1 cellular context compared by ENCODE assay signal in the genomic region with DNA sequence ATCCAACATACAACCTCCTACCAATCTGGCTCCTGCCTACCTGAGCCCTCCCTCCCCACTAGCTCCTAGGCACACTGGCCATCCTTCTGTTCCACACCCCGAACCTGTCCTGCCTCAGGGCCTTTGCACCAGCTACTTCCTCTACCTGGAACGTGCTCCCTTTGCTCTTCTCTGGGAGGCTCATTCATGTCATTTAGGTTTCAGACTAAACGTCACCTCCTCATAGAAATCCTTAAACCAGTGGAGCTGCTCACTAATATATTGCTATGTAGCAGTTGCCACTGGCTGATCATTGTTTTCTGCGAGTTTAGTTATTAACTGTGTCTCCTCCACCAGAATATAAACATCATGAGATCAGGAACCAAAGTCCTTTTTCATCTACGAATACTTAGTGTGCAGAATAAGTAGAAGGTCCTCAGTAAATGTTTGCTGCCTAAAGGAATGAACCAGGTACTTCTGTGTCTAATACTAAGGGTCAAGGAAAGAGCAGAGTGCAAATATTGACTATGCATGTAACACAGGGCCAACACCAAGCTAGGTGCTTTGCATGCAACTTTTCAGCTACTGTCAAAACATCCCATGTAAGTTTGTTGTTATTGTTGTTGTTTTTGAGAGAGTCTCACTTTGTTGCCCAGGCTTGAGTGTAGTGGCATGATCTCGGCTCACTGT.
A peak's percentile ranks its signal among the peaks of the same experiment; 100 is the strongest.
TF ChIP-seq lines count a peak whose summit lies in the region.

No MANE protein-coding gene starts in this region.

TF ChIP-seq in HepG2, 621 proteins besides CTCF, POLR2A, EP300 and RAD21 (continued from another document and continues in another):
- TF ChIP-seq, protein P1, sequence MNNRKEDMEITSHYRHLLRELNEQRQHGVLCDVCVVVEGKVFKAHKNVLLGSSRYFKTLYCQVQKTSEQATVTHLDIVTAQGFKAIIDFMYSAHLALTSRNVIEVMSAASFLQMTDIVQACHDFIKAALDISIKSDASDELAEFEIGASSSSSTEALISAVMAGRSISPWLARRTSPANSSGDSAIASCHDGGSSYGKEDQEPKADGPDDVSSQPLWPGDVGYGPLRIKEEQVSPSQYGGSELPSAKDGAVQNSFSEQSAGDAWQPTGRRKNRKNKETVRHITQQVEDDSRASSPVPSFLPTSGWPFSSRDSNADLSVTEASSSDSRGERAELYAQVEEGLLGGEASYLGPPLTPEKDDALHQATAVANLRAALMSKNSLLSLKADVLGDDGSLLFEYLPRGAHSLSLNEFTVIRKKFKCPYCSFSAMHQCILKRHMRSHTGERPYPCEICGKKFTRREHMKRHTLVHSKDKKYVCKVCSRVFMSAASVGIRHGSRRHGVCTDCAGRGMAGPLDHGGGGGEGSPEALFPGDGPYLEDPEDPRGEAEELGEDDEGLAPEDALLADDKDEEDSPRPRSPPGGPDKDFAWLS (CRISPR knock-in tag; IDR thresholded peaks at IDR 0.05; ENCODE audit: borderline replicate concordance) = no peak
- TF ChIP-seq ZNF549 (CRISPR knock-in tag; IDR thresholded peaks at IDR 0.05) = no peak
- peak; percentile 40 for TF ChIP-seq HOXA3 (CRISPR knock-in tag; IDR thresholded peaks at IDR 0.05)
- TF ChIP-seq RBM22 (optimal IDR thresholded peaks at IDR 0.05; ENCODE audit: low read length) = no peak
- TF ChIP-seq, protein P2, sequence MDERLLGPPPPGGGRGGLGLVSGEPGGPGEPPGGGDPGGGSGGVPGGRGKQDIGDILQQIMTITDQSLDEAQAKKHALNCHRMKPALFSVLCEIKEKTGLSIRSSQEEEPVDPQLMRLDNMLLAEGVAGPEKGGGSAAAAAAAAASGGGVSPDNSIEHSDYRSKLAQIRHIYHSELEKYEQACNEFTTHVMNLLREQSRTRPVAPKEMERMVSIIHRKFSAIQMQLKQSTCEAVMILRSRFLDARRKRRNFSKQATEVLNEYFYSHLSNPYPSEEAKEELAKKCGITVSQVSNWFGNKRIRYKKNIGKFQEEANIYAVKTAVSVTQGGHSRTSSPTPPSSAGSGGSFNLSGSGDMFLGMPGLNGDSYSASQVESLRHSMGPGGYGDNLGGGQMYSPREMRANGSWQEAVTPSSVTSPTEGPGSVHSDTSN (CRISPR knock-in tag; IDR thresholded peaks at IDR 0.05) = no peak
- TF ChIP-seq, protein P3, sequence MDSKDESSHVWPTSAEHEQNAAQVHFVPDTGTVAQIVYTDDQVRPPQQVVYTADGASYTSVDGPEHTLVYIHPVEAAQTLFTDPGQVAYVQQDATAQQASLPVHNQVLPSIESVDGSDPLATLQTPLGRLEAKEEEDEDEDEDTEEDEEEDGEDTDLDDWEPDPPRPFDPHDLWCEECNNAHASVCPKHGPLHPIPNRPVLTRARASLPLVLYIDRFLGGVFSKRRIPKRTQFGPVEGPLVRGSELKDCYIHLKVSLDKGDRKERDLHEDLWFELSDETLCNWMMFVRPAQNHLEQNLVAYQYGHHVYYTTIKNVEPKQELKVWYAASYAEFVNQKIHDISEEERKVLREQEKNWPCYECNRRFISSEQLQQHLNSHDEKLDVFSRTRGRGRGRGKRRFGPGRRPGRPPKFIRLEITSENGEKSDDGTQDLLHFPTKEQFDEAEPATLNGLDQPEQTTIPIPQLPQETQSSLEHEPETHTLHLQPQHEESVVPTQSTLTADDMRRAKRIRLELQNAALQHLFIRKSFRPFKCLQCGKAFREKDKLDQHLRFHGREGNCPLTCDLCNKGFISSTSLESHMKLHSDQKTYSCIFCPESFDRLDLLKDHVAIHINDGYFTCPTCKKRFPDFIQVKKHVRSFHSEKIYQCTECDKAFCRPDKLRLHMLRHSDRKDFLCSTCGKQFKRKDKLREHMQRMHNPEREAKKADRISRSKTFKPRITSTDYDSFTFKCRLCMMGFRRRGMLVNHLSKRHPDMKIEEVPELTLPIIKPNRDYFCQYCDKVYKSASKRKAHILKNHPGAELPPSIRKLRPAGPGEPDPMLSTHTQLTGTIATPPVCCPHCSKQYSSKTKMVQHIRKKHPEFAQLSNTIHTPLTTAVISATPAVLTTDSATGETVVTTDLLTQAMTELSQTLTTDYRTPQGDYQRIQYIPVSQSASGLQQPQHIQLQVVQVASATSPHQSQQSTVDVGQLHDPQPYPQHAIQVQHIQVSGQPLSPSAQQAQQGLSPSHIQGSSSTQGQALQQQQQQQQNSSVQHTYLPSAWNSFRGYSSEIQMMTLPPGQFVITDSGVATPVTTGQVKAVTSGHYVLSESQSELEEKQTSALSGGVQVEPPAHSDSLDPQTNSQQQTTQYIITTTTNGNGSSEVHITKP (CRISPR knock-in tag; IDR thresholded peaks at IDR 0.05; ENCODE audit: low read depth) = peak; percentile 71; the same call in 1 of the 2 replicates
- TF ChIP-seq SMAD1 (CRISPR knock-in tag; IDR thresholded peaks at IDR 0.05; ENCODE audit: borderline replicate concordance, low read depth) = no peak
- TF ChIP-seq ZNF33B (CRISPR knock-in tag; IDR thresholded peaks at IDR 0.05) = 0 out of 2 replicates have a peak, but pooled peaks have one; percentile 71
- TF ChIP-seq, protein P4, sequence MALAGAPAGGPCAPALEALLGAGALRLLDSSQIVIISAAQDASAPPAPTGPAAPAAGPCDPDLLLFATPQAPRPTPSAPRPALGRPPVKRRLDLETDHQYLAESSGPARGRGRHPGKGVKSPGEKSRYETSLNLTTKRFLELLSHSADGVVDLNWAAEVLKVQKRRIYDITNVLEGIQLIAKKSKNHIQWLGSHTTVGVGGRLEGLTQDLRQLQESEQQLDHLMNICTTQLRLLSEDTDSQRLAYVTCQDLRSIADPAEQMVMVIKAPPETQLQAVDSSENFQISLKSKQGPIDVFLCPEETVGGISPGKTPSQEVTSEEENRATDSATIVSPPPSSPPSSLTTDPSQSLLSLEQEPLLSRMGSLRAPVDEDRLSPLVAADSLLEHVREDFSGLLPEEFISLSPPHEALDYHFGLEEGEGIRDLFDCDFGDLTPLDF (CRISPR knock-in tag; IDR thresholded peaks at IDR 0.05) = no peak
- peak; percentile 79 for TF ChIP-seq ARNTL (CRISPR knock-in tag; IDR thresholded peaks at IDR 0.05)
- TF ChIP-seq, protein P5, sequence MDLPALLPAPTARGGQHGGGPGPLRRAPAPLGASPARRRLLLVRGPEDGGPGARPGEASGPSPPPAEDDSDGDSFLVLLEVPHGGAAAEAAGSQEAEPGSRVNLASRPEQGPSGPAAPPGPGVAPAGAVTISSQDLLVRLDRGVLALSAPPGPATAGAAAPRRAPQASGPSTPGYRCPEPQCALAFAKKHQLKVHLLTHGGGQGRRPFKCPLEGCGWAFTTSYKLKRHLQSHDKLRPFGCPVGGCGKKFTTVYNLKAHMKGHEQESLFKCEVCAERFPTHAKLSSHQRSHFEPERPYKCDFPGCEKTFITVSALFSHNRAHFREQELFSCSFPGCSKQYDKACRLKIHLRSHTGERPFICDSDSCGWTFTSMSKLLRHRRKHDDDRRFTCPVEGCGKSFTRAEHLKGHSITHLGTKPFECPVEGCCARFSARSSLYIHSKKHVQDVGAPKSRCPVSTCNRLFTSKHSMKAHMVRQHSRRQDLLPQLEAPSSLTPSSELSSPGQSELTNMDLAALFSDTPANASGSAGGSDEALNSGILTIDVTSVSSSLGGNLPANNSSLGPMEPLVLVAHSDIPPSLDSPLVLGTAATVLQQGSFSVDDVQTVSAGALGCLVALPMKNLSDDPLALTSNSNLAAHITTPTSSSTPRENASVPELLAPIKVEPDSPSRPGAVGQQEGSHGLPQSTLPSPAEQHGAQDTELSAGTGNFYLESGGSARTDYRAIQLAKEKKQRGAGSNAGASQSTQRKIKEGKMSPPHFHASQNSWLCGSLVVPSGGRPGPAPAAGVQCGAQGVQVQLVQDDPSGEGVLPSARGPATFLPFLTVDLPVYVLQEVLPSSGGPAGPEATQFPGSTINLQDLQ (CRISPR knock-in tag; IDR thresholded peaks at IDR 0.05) = no peak
- no peak for TF ChIP-seq MXI1 (IDR thresholded peaks at IDR 0.05; ENCODE audit: borderline replicate concordance, low read depth, low read length)
- TF ChIP-seq, protein P6, sequence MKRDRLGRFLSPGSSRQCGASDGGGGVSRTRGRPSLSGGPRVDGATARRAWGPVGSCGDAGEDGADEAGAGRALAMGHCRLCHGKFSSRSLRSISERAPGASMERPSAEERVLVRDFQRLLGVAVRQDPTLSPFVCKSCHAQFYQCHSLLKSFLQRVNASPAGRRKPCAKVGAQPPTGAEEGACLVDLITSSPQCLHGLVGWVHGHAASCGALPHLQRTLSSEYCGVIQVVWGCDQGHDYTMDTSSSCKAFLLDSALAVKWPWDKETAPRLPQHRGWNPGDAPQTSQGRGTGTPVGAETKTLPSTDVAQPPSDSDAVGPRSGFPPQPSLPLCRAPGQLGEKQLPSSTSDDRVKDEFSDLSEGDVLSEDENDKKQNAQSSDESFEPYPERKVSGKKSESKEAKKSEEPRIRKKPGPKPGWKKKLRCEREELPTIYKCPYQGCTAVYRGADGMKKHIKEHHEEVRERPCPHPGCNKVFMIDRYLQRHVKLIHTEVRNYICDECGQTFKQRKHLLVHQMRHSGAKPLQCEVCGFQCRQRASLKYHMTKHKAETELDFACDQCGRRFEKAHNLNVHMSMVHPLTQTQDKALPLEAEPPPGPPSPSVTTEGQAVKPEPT (CRISPR knock-in tag; IDR thresholded peaks at IDR 0.05; ENCODE audit: low read depth) = no peak; the same call in 1 of the 2 replicates
- TF ChIP-seq, protein P7, sequence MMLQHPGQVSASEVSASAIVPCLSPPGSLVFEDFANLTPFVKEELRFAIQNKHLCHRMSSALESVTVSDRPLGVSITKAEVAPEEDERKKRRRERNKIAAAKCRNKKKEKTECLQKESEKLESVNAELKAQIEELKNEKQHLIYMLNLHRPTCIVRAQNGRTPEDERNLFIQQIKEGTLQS (CRISPR knock-in tag; IDR thresholded peaks at IDR 0.05) = no peak
- TF ChIP-seq SNAPC2 (CRISPR knock-in tag; IDR thresholded peaks at IDR 0.05) = 0 out of 2 replicates have a peak, but pooled peaks have one; percentile 71
- no peak for TF ChIP-seq ZNF777 (CRISPR knock-in tag; IDR thresholded peaks at IDR 0.05)
- TF ChIP-seq ZNF883 (CRISPR knock-in tag; IDR thresholded peaks at IDR 0.05; ENCODE audit: not compliant biosample characterization) = no peak
- TF ChIP-seq, protein P8, sequence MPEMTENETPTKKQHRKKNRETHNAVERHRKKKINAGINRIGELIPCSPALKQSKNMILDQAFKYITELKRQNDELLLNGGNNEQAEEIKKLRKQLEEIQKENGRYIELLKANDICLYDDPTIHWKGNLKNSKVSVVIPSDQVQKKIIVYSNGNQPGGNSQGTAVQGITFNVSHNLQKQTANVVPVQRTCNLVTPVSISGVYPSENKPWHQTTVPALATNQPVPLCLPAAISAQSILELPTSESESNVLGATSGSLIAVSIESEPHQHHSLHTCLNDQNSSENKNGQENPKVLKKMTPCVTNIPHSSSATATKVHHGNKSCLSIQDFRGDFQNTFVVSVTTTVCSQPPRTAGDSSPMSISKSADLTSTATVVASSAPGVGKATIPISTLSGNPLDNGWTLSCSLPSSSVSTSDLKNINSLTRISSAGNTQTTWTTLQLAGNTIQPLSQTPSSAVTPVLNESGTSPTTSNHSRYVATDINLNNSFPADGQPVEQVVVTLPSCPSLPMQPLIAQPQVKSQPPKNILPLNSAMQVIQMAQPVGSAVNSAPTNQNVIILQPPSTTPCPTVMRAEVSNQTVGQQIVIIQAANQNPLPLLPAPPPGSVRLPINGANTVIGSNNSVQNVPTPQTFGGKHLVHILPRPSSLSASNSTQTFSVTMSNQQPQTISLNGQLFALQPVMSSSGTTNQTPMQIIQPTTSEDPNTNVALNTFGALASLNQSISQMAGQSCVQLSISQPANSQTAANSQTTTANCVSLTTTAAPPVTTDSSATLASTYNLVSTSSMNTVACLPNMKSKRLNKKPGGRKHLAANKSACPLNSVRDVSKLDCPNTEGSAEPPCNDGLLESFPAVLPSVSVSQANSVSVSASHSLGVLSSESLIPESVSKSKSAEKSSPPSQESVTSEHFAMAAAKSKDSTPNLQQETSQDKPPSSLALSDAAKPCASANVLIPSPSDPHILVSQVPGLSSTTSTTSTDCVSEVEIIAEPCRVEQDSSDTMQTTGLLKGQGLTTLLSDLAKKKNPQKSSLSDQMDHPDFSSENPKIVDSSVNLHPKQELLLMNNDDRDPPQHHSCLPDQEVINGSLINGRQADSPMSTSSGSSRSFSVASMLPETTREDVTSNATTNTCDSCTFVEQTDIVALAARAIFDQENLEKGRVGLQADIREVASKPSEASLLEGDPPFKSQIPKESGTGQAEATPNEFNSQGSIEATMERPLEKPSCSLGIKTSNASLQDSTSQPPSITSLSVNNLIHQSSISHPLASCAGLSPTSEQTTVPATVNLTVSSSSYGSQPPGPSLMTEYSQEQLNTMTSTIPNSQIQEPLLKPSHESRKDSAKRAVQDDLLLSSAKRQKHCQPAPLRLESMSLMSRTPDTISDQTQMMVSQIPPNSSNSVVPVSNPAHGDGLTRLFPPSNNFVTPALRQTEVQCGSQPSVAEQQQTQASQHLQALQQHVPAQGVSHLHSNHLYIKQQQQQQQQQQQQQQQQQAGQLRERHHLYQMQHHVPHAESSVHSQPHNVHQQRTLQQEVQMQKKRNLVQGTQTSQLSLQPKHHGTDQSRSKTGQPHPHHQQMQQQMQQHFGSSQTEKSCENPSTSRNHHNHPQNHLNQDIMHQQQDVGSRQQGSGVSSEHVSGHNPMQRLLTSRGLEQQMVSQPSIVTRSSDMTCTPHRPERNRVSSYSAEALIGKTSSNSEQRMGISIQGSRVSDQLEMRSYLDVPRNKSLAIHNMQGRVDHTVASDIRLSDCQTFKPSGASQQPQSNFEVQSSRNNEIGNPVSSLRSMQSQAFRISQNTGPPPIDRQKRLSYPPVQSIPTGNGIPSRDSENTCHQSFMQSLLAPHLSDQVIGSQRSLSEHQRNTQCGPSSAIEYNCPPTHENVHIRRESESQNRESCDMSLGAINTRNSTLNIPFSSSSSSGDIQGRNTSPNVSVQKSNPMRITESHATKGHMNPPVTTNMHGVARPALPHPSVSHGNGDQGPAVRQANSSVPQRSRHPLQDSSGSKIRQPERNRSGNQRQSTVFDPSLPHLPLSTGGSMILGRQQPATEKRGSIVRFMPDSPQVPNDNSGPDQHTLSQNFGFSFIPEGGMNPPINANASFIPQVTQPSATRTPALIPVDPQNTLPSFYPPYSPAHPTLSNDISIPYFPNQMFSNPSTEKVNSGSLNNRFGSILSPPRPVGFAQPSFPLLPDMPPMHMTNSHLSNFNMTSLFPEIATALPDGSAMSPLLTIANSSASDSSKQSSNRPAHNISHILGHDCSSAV (CRISPR knock-in tag; IDR thresholded peaks at IDR 0.05; ENCODE audit: borderline replicate concordance) = no peak
- no peak for TF ChIP-seq SOX13 (IDR thresholded peaks at IDR 0.05)
- peak in 1 of 2 experiments; percentile 93; a peak in 2 of 4 replicates for TF ChIP-seq SOX13 (CRISPR knock-in tag; conservative IDR thresholded peaks at IDR 0.05 in 1 of 2, IDR thresholded peaks at IDR 0.05 in 1 of 2)
- TF ChIP-seq ZNF30 (CRISPR knock-in tag; IDR thresholded peaks at IDR 0.05) = no peak
- TF ChIP-seq JARID2 (CRISPR knock-in tag; IDR thresholded peaks at IDR 0.05; ENCODE audit: insufficient replicate concordance) = no peak
- TF ChIP-seq, protein P9, sequence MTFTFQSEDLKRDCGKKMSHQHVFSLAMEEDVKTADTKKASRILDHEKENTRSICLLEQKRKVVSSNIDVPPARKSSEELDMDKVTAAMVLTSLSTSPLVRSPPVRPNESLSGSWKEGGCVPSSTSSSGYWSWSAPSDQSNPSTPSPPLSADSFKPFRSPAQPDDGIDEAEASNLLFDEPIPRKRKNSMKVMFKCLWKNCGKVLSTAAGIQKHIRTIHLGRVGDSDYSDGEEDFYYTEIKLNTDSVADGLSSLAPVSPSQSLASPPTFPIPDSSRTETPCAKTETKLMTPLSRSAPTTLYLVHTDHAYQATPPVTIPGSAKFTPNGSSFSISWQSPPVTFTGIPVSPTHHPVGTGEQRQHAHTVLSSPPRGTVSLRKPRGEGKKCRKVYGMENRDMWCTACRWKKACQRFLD (CRISPR knock-in tag; IDR thresholded peaks at IDR 0.05; ENCODE audit: borderline replicate concordance) = no peak
- TF ChIP-seq ATRX (CRISPR knock-in tag; IDR thresholded peaks at IDR 0.05; ENCODE audit: borderline replicate concordance) = no peak
